In genomic region chr2:30232027-30232800, GRCh38 we compare ENCODE assay signal across 8 cellular contexts. TPM values are rescaled to one million over a fixed set of nuclear protein-coding genes. Genes with fewer than 3 reads are reported as not detected.
DNase-seq lines count a peak whose midpoint lies in the region; ATAC-seq and TF ChIP-seq lines count a peak whose summit lies in the region.

No MANE protein-coding gene starts in this region.

- no peaks in the 10 kb centered on the region for H3K9me3 ChIP-seq in DOHH2 (ENCODE audit: control insufficient read depth, insufficient read depth, low read length)
- H3K9me3 ChIP-seq in Loucy (ENCODE audit: insufficient read depth, low read depth, low read length) = no peaks in the 10 kb centered on the region
- H3K9me3 ChIP-seq in colonic mucosa = no peaks in the 10 kb centered on the region

- peak overlapping the region; percentile 81 for H3K4me2 ChIP-seq in DOHH2 (ENCODE audit: low read length)
- peak overlapping the region; percentile 91 for H3K4me2 ChIP-seq in Loucy (ENCODE audit: low read depth, low read length, poor library complexity, severe bottlenecking)

- peak overlapping the region; percentile 49 for H3K27ac ChIP-seq in DOHH2 (ENCODE audit: low read depth, low read length)
- H3K27ac ChIP-seq in colonic mucosa = peak overlapping the region; percentile 76

- H3K79me2 ChIP-seq in DOHH2 (ENCODE audit: control insufficient read depth, low read length) (peaks cover 8% of the 10 kb centered on the region), Loucy (ENCODE audit: insufficient read depth, low read length) (peaks cover 48% of the 10 kb centered on the region)

- intact Hi-C loops in colonic mucosa (cut with DNase I) (loop anchor here (10.0 kb wide), 1 partner anchor 213 kb away; the partner anchor contains the start of gene LCLAT1), lower leg skin (cut with DNase I; ENCODE audit: low total_unique reads) (no loop called here)

- peak; percentile 27 for ATAC-seq in GM21717 (IDR thresholded peaks at IDR 0.05; ENCODE audit: unreplicated experiment)

- WGBS in lower leg skin, 2 donors = 1% methylated on average over 37 to 55 of the region's 67 CpGs

- H3F3A ChIP-seq in DOHH2 (ENCODE audit: control insufficient read depth, insufficient read depth) (no peaks in the 10 kb centered on the region), Loucy (ENCODE audit: low read depth) (no peaks in the 10 kb centered on the region)

- H3K36me3 ChIP-seq in DOHH2 (ENCODE audit: control insufficient read depth, low read length) (peaks cover 3% of the 10 kb centered on the region), Loucy (ENCODE audit: insufficient read depth, low read length) (peaks cover 15% of the 10 kb centered on the region; the same call in 1 of the 2 replicates), colonic mucosa (no peaks in the 10 kb centered on the region)

- TF ChIP-seq CTCF in DOHH2 (IDR thresholded peaks at IDR 0.05; ENCODE audit: low read depth, low read length, poor library complexity, severe bottlenecking) (no peak), Loucy (conservative IDR thresholded peaks at IDR 0.05; ENCODE audit: low read length) (no peak), colonic mucosa (IDR thresholded peaks at IDR 0.05) (no peak), lower leg skin (IDR thresholded peaks at IDR 0.05) (no peak)

- H2AFZ ChIP-seq in Loucy (ENCODE audit: low read length) = peak overlapping the region; percentile 81

- TF ChIP-seq POLR2A in lower leg skin (IDR thresholded peaks at IDR 0.05) = no peak

- peaks cover 31% of the 10 kb centered on the region for H3K4me1 ChIP-seq in DOHH2 (ENCODE audit: control insufficient read depth, low read length)
- peaks cover 46% of the 10 kb centered on the region for H3K4me1 ChIP-seq in Loucy (ENCODE audit: insufficient read depth, low read length, poor library complexity, severe bottlenecking)
- no peaks in the 10 kb centered on the region for H3K4me1 ChIP-seq in colonic mucosa

- H3K9me2 ChIP-seq in DOHH2 (replicated peaks; ENCODE audit: control insufficient read depth, low read length) = no peaks in the 10 kb centered on the region
- no peaks in the 10 kb centered on the region for H3K9me2 ChIP-seq in Loucy (replicated peaks; ENCODE audit: low read depth, low read length)

- peak; percentile 56 to 62 (median 59) for DNase-seq in activated CD4-positive, CD25-positive, alpha-beta regulatory T cell (lab: John Stamatoyannopoulos, UW)
- DNase-seq in colonic mucosa = peak; percentile 59
- peak in 1 of 2 donors; percentile 94 for DNase-seq in lower leg skin (ENCODE audit: low spot score in 2 of 2)
- peak; percentile 50 to 57 for DNase-seq in stimulated activated CD8-positive, alpha-beta memory T cell treated with anti-CD3 and anti-CD28 coated beads, Interleukin-15, amount 100 ng/mL, for 4 hours (ENCODE audit: low read depth in 2 of 2)
- no peak for DNase-seq in NCI-H128 (lab: John Stamatoyannopoulos, UW; ENCODE audit: unreplicated experiment)

- H3K27me3 ChIP-seq in DOHH2 (ENCODE audit: control insufficient read depth, low read length) (peaks cover 30% of the 10 kb centered on the region), Loucy (ENCODE audit: insufficient read depth, low read length, poor library complexity, severe bottlenecking) (no peaks in the 10 kb centered on the region), colonic mucosa (peaks cover 30% of the 10 kb centered on the region)

- H4K20me1 ChIP-seq in DOHH2 (ENCODE audit: control insufficient read depth, insufficient read depth, low read depth, low read length) (peaks cover 3% of the 10 kb centered on the region; the same call in 1 of the 2 replicates), Loucy (ENCODE audit: insufficient read depth, low read length, poor library complexity, severe bottlenecking) (peaks cover 44% of the 10 kb centered on the region)

- H3K9ac ChIP-seq in Loucy (ENCODE audit: low read depth, low read length, poor library complexity, severe bottlenecking) (peak overlapping the region; percentile 92), colonic mucosa (ENCODE audit: low read depth in 2 of 2, low read length in 2 of 2) (peak overlapping the region; percentile 58 to 80)

- H3K4me3 ChIP-seq in DOHH2 (ENCODE audit: low read length) (peak overlapping the region; percentile 87), Loucy (ENCODE audit: low read length, poor library complexity, severe bottlenecking) (peak overlapping the region; percentile 95), colonic mucosa (peak overlapping the region; percentile 60), lower leg skin (ENCODE audit: low read depth, poor library complexity, severe bottlenecking) (peak overlapping the region; percentile 57)

RNA-seq across cellular contexts. Expression of gene LBH, which starts 0.9 kb away (rescaled TPM):
- total RNA-seq in colonic mucosa = 10 to 100 TPM in 1 of 2 donors, 1 to 10 TPM in 1; 8.7 to 16.1 TPM
- total RNA-seq in lower leg skin = 10 to 100 TPM; 13.4 to 72.0 (median 42.6) TPM
